Comparison of ENCODE assay signal across 10 cellular contexts in the genomic region with DNA sequence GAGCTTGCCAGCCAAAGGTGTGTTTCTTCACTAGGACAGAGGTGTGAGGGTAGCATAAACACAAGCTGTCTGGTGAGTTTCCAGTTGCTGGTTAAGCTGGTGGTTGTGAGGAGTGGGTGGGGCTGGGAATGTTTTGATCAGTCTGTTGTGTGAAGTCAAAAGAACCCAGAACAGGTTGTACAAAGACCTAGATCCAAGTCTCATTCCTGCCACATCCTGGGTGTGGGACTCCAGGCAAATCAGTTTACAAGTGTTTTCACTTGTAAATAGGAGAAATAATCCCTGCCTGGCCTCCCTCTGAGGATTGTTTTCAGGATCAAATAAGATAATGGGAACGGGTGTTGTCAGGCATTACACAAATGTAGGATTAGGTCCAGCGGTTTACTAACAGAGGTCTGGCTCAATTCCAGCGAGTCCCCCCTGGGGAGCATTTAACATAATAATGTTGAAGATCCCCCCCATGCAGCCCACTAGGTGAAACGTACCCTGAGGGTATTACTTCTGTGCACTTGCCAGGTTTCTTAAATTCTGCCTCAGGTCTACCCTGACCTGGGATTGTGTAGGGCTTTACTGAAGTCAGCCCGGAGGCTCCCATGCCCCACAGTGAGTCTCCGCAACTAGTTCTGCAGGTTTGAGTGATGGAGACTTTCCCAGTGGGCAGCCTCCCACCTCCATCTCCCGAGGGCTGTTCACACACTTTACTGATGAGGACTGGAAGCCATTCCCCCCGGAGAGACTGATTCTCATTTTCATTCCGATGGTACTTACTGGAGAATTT. TPM values are rescaled to one million over a fixed set of nuclear protein-coding genes. Genes with fewer than 3 reads are reported as not detected.
A peak's percentile ranks its signal among the peaks of the same experiment; 100 is the strongest.
DNase-seq lines count a peak whose midpoint lies in the region; ATAC-seq, FAIRE-seq and TF ChIP-seq lines count a peak whose summit lies in the region.
"Had no signal": no experiment of that assay in that cellular context is flagged by ENCODE, and none has a peak within 500 bp of the region (broad histone marks: within the 10 kb centered on the region; RNA-seq: fewer than 3 reads in every experiment).

No MANE protein-coding gene starts in this region.

- no peaks in the 10 kb centered on the region for H4K20me1 ChIP-seq in K562 (replicated peaks; ENCODE audit: control insufficient read depth, insufficient read depth, low read length)

- H3K9ac ChIP-seq in K562 (ENCODE audit: insufficient read depth in 1 of 2, low read depth in 2 of 2, low read length in 2 of 2): peak overlapping the region in 1 of 2 experiments; percentile 43; a peak in 1 of 4 replicates

- H3K4me1 ChIP-seq in K562 (replicated peaks in 1 of 2; ENCODE audit: control insufficient read depth in 2 of 2, insufficient read depth in 2 of 2, low read length in 2 of 2) (peaks cover 3 to 22% of the 10 kb centered on the region in 2 experiments; a peak in 4 of 5 replicates), uterus (peaks cover 0 to 3% of the 10 kb centered on the region in 2 donors)

- H3K27me3 ChIP-seq in K562 (ENCODE audit: control insufficient read depth in 2 of 2, insufficient read depth in 2 of 2, low read length in 2 of 2) (no peaks in the 10 kb centered on the region), uterus (no peaks in the 10 kb centered on the region)

- no peaks in the 10 kb centered on the region for H3K9me3 ChIP-seq in K562 (replicated peaks; ENCODE audit: control insufficient read depth, insufficient read depth, low read depth, low read length)
- no peaks in the 10 kb centered on the region for H3K9me3 ChIP-seq in uterus

- intact Hi-C loops in K562 (cut with micrococcal nuclease): no loop called here
- intact Hi-C loops in lower leg skin (cut with DNase I; ENCODE audit: low total_unique reads): loop anchor here (10.0 kb wide), 1 partner anchor 62 kb away; no protein-coding TSS in a partner anchor
- intact Hi-C loops in uterus (cut with DNase I; ENCODE audit: low total_unique reads): no loop called here
- intact Hi-C loops in left ventricle myocardium superior (cut with micrococcal nuclease): no loop called here

- TF ChIP-seq POLR2A in K562 (conservative IDR thresholded peaks at IDR 0.05) (no peak), lower leg skin (IDR thresholded peaks at IDR 0.05) (no peak), uterus (IDR thresholded peaks at IDR 0.05) (no peak)

- no peak for TF ChIP-seq CTCF in K562 (IDR thresholded peaks at IDR 0.05 in 2 of 3, conservative IDR thresholded peaks at IDR 0.05 in 1 of 3; ENCODE audit: insufficient read depth in 2 of 3, low read depth in 1 of 3, low read length in 3 of 3)
- no peak for TF ChIP-seq CTCF in lower leg skin (IDR thresholded peaks at IDR 0.05)
- TF ChIP-seq CTCF in uterus (IDR thresholded peaks at IDR 0.05): no peak

- ATAC-seq in K562 (no peak), HG03039 (IDR thresholded peaks at IDR 0.05; ENCODE audit: unreplicated experiment) (no peak), GM19463 (IDR thresholded peaks at IDR 0.05; ENCODE audit: unreplicated experiment) (no peak), left ventricle myocardium superior (no peak)

- H3K27ac ChIP-seq in K562 (ENCODE audit: extremely low read depth, low read depth, low read length): no peak overlapping the region
- peak overlapping the region; percentile 9 to 29 for H3K27ac ChIP-seq in uterus

- no TSS peak for BruUV-seq in K562 (replicated peaks; lab: Mats Ljungman, UMichigan)

- no peak overlapping the region for H3K4me3 ChIP-seq in K562
- no peak overlapping the region for H3K4me3 ChIP-seq in lower leg skin (ENCODE audit: low read depth, poor library complexity, severe bottlenecking)
- no peak overlapping the region for H3K4me3 ChIP-seq in uterus

- 37% methylated on average over 9 of the region's 9 CpGs for WGBS in K562 (ENCODE audit: insufficient coverage, low coverage, missing lambda C conversion rate)
- WGBS in lower leg skin, 2 donors: 19 to 23% methylated on average over 9 of the region's 9 CpGs

- H3K27ac Mint-ChIP-seq in activated naive CD8-positive, alpha-beta T cell: peak overlapping the region; percentile 16
- no peak overlapping the region for H3K27ac Mint-ChIP-seq in activated naive CD8-positive, alpha-beta T cell treated with anti-CD3 and anti-CD28 coated beads for 36 hours

- no peaks in the 10 kb centered on the region for H3K9me1 ChIP-seq in K562 (ENCODE audit: control insufficient read depth, insufficient read depth, low read length)

- peaks cover 20% of the 10 kb centered on the region for H3K79me2 ChIP-seq in K562 (ENCODE audit: control insufficient read depth, insufficient read depth, low read length)

- no peaks in the 10 kb centered on the region for H3K36me3 Mint-ChIP-seq in activated naive CD8-positive, alpha-beta T cell
- peaks cover 4% of the 10 kb centered on the region for H3K36me3 Mint-ChIP-seq in activated naive CD8-positive, alpha-beta T cell treated with anti-CD3 and anti-CD28 coated beads for 36 hours

- TF ChIP-seq EP300 in K562 (IDR thresholded peaks at IDR 0.05; ENCODE audit: low read length): no peak

- H3K36me3 ChIP-seq in K562 (ENCODE audit: control insufficient read depth, insufficient read depth, low read length): peaks cover 11% of the 10 kb centered on the region; the same call in 1 of the 3 replicates
- no peaks in the 10 kb centered on the region for H3K36me3 ChIP-seq in uterus

- no peak for DNase-seq in activated naive CD8-positive, alpha-beta T cell treated with anti-CD3 and anti-CD28 coated beads for 36 hours
- DNase-seq in K562 (ENCODE audit: extremely low read depth in 1 of 4, low spot score in 3 of 4) (no peak), lower leg skin (ENCODE audit: low spot score in 2 of 2) (peak; percentile 82 to 87), uterus (no peak), left ventricle myocardium superior (no peak)
- DNase-seq: activated effector memory CD4-positive, alpha-beta T cell treated with Interleukin-2 at 50 U/mL for 16 hours; foreskin melanocyte had no signal

- no peak for TF ChIP-seq RAD21 in K562 (CRISPR knock-in tag; conservative IDR thresholded peaks at IDR 0.05 in 1 of 2, IDR thresholded peaks at IDR 0.05 in 1 of 2)

- H3K27me3 Mint-ChIP-seq in activated naive CD8-positive, alpha-beta T cell: no peaks in the 10 kb centered on the region
- no peaks in the 10 kb centered on the region for H3K27me3 Mint-ChIP-seq in activated naive CD8-positive, alpha-beta T cell treated with anti-CD3 and anti-CD28 coated beads for 36 hours

- CTCF ChIA-PET in K562 (lab: Yijun Ruan, JAX; ENCODE audit: low intra/inter-chr PET ratio): no interaction called here

- H2AFZ ChIP-seq in K562 (ENCODE audit: low read depth, low read length): peak overlapping the region; percentile 73

- peak; percentile 63 for FAIRE-seq in K562 (lab: Jason Lieb, UNC)

- no peak overlapping the region; the same call in 1 of the 2 replicates for H3K4me2 ChIP-seq in K562 (ENCODE audit: insufficient read depth, low read length)

- POLR2A ChIA-PET in K562 (lab: Yijun Ruan, JAX): interaction anchor here (0.6 to 1.3 kb wide), 2 partner anchors 8 to 11 kb away, joined by 3 to 4 read pairs; no protein-coding TSS in a partner anchor

- H3K4me3 Mint-ChIP-seq in activated naive CD8-positive, alpha-beta T cell: no peak overlapping the region
- no peak overlapping the region for H3K4me3 Mint-ChIP-seq in activated naive CD8-positive, alpha-beta T cell treated with anti-CD3 and anti-CD28 coated beads for 36 hours

- no peaks in the 10 kb centered on the region for H3K9me3 Mint-ChIP-seq in activated naive CD8-positive, alpha-beta T cell (ENCODE audit: low read depth)
- no peaks in the 10 kb centered on the region for H3K9me3 Mint-ChIP-seq in activated naive CD8-positive, alpha-beta T cell treated with anti-CD3 and anti-CD28 coated beads for 36 hours

- H3K4me1 Mint-ChIP-seq in activated naive CD8-positive, alpha-beta T cell (ENCODE audit: low read depth): peaks cover 21% of the 10 kb centered on the region
- peaks cover 19% of the 10 kb centered on the region for H3K4me1 Mint-ChIP-seq in activated naive CD8-positive, alpha-beta T cell treated with anti-CD3 and anti-CD28 coated beads for 36 hours

- in situ Hi-C loops in K562 (cut with MboI): no loop called here

RNA-seq across cellular contexts. Expression of gene FRAT2, which starts 2.6 kb away (rescaled TPM):
- 1 to 10 TPM; 8.8 to 9.5 TPM for total RNA-seq in activated naive CD8-positive, alpha-beta T cell treated with anti-CD3 and anti-CD28 coated beads for 36 hours
- 5.7 and 5.9 TPM in 2 replicates for total RNA-seq in K562 (2011; cell fraction: chromatin; rRNA removed; ENCODE audit: low replicate concordance)
- total RNA-seq in K562 (2011; cell fraction: nucleolus; rRNA removed): 8.5 and 8.7 TPM in 2 replicates
- 7.8 and 7.9 TPM in 2 replicates for total RNA-seq in K562 (2011; cell fraction: nucleoplasm; rRNA removed)
- 29.1 and 29.6 TPM in 2 replicates for total RNA-seq in K562 (2014; rRNA removed)
- 19.5 and 24.2 TPM in 2 replicates for total RNA-seq in K562 (2014; rRNA removed; fragmentation: Illumina TruSeq; extraction: Trizol)
- total RNA-seq in K562 (2015; rRNA removed; fragmentation: Illumina TruSeq; extraction: Trizol): 18.1 and 19.1 TPM in 2 replicates
- total RNA-seq in K562 (2021): 27.2 and 31.7 TPM in 2 replicates
- 9.9 and 14.1 TPM in 2 replicates for polyA plus RNA-seq in K562 (2011; rRNA removed)
- 13.8 and 18.7 TPM in 2 replicates for polyA plus RNA-seq in K562 (2011; cell fraction: cytosol; rRNA removed)
- 7.4 and 7.5 TPM in 2 replicates for polyA plus RNA-seq in K562 (2011; cell fraction: nucleus; rRNA removed)
- 11.5 and 14.1 TPM in 2 replicates for polyA plus RNA-seq in K562 (2012)
- polyA plus RNA-seq in K562 (2014; fragmentation: Illumina TruSeq; extraction: Trizol): 22.6 and 24.5 TPM in 2 replicates
- 1 to 10 TPM; 4.3 to 5.3 TPM for polyA plus RNA-seq in K562 (2014; fragmentation: Nextera tagmentation; extraction: Ambion mirVana)
- 26.2 and 27.0 TPM in 2 replicates for polyA plus RNA-seq in K562 (2014; rRNA removed)
- 9.1 and 9.8 TPM in 2 replicates for polyA minus RNA-seq in K562 (2011; rRNA and poly(A)+ RNA removed)
- 5.7 and 5.9 TPM in 2 replicates for polyA minus RNA-seq in K562 (2011; cell fraction: cytosol; rRNA and poly(A)+ RNA removed)
- 3.4 and 5.4 TPM in 2 replicates for polyA minus RNA-seq in K562 (2011; cell fraction: nucleus; rRNA and poly(A)+ RNA removed)
- total RNA-seq in lower leg skin: 10 to 100 TPM; 40.9 to 62.0 (median 57.7) TPM
- total RNA-seq in uterus: 10 to 100 TPM in 1 of 4 donors, 1 to 10 TPM in 3; 2.4 to 14.9 (median 4.8) TPM
- total RNA-seq in left ventricle myocardium superior: 9.0 TPM

RNA-seq across cellular contexts. Expression of gene FRAT1, which starts 18.1 kb away (rescaled TPM):
- total RNA-seq in activated naive CD8-positive, alpha-beta T cell treated with anti-CD3 and anti-CD28 coated beads for 36 hours: 1 to 10 TPM; 2.7 to 3.2 TPM
- 1.5 and 3.3 TPM in 2 replicates for total RNA-seq in K562 (2011; cell fraction: chromatin; rRNA removed; ENCODE audit: low replicate concordance)
- 3.5 and 5.1 TPM in 2 replicates for total RNA-seq in K562 (2011; cell fraction: nucleolus; rRNA removed)
- total RNA-seq in K562 (2011; cell fraction: nucleoplasm; rRNA removed): 2.3 and 2.4 TPM in 2 replicates
- total RNA-seq in K562 (2014; rRNA removed) (2.4 and 2.7 TPM in 2 replicates), K562 (2014; rRNA removed; fragmentation: Illumina TruSeq; extraction: Trizol) (1.4 and 1.7 TPM in 2 replicates), K562 (2015; rRNA removed; fragmentation: Illumina TruSeq; extraction: Trizol) (1.4 and 1.6 TPM in 2 replicates), K562 (2021) (4.6 and 4.7 TPM in 2 replicates), lower leg skin (10 to 100 TPM in 2 of 4 donors, 1 to 10 TPM in 2; 4.6 to 16.9 (median 9.4) TPM), uterus (1 to 10 TPM; 1.8 to 6.9 (median 3.2) TPM), left ventricle myocardium superior (6.8 TPM)
- polyA plus RNA-seq in K562 (2011; rRNA removed) (1.2 and 1.3 TPM in 2 replicates), K562 (2014; fragmentation: Illumina TruSeq; extraction: Trizol) (0.67 and 1.7 TPM in 2 replicates), K562 (2014; fragmentation: Nextera tagmentation; extraction: Ambion mirVana) (under 1 TPM; 0.11 to 0.17 TPM), K562 (2014; rRNA removed) (2.3 and 2.4 TPM in 2 replicates)
- polyA plus RNA-seq in K562 (2011; cell fraction: cytosol; rRNA removed): 1.0 and 2.9 TPM in 2 replicates
- polyA plus RNA-seq in K562 (2011; cell fraction: nucleus; rRNA removed): 2.0 and 2.1 TPM in 2 replicates
- polyA plus RNA-seq in K562 (2012): 2.8 and 3.2 TPM in 2 replicates
- polyA minus RNA-seq in K562 (2011; rRNA and poly(A)+ RNA removed): 1.6 and 2.6 TPM in 2 replicates
- polyA minus RNA-seq in K562 (2011; cell fraction: cytosol; rRNA and poly(A)+ RNA removed): 3.1 and 3.4 TPM in 2 replicates
- polyA minus RNA-seq in K562 (2011; cell fraction: nucleus; rRNA and poly(A)+ RNA removed): 3.8 and 5.1 TPM in 2 replicates

RNA-seq across cellular contexts. Expression of gene ARHGAP19, which starts 44.7 kb away (rescaled TPM):
- total RNA-seq in activated naive CD8-positive, alpha-beta T cell treated with anti-CD3 and anti-CD28 coated beads for 36 hours: 10 to 100 TPM; 36.1 to 42.9 TPM
- 17.6 and 33.2 TPM in 2 replicates for total RNA-seq in K562 (2011; cell fraction: chromatin; rRNA removed; ENCODE audit: low replicate concordance)
- 11.2 and 15.7 TPM in 2 replicates for total RNA-seq in K562 (2011; cell fraction: nucleolus; rRNA removed)
- total RNA-seq in K562 (2011; cell fraction: nucleoplasm; rRNA removed): 26.4 and 33.4 TPM in 2 replicates
- 14.4 and 14.9 TPM in 2 replicates for total RNA-seq in K562 (2014; rRNA removed)
- 28.1 and 31.6 TPM in 2 replicates for total RNA-seq in K562 (2014; rRNA removed; fragmentation: Illumina TruSeq; extraction: Trizol)
- 20.0 and 20.7 TPM in 2 replicates for total RNA-seq in K562 (2015; rRNA removed; fragmentation: Illumina TruSeq; extraction: Trizol)
- 23.2 and 27.5 TPM in 2 replicates for total RNA-seq in K562 (2021)
- 49.5 and 50.2 TPM in 2 replicates for polyA plus RNA-seq in K562 (2011; rRNA removed)
- polyA plus RNA-seq in K562 (2011; cell fraction: cytosol; rRNA removed): 10.7 and 25.6 TPM in 2 replicates
- 25.2 and 45.5 TPM in 2 replicates for polyA plus RNA-seq in K562 (2011; cell fraction: nucleus; rRNA removed)
- 13.6 and 20.7 TPM in 2 replicates for polyA plus RNA-seq in K562 (2012)
- 21.1 and 26.8 TPM in 2 replicates for polyA plus RNA-seq in K562 (2014; fragmentation: Illumina TruSeq; extraction: Trizol)
- 10 to 100 TPM; 14.8 to 27.4 TPM for polyA plus RNA-seq in K562 (2014; fragmentation: Nextera tagmentation; extraction: Ambion mirVana)
- polyA plus RNA-seq in K562 (2014; rRNA removed): 19.8 and 20.1 TPM in 2 replicates
- polyA minus RNA-seq in K562 (2011; rRNA and poly(A)+ RNA removed): 36.4 and 39.9 TPM in 2 replicates
- 18.9 and 23.6 TPM in 2 replicates for polyA minus RNA-seq in K562 (2011; cell fraction: cytosol; rRNA and poly(A)+ RNA removed)
- 7.1 and 17.2 TPM in 2 replicates for polyA minus RNA-seq in K562 (2011; cell fraction: nucleus; rRNA and poly(A)+ RNA removed)
- total RNA-seq in lower leg skin: 1 to 10 TPM; 7.7 to 8.5 (median 8.2) TPM
- total RNA-seq in uterus: 10 to 100 TPM in 3 of 4 donors, 1 to 10 TPM in 1; 5.3 to 25.8 (median 14.0) TPM
- 3.3 TPM for total RNA-seq in left ventricle myocardium superior

Comparison
In these comparisons a context has a peak if more than half of its experiments do, and no peak if none do; other contexts are left out.
1. DNase-seq: peak in lower leg skin (2 of 2); none in activated naive CD8-positive, alpha-beta T cell treated with anti-CD3 and anti-CD28 coated beads for 36 hours (single experiment), K562 (0 of 4), uterus (0 of 2) and left ventricle myocardium superior (single experiment).